16 cellular contexts compared by ENCODE assay signal in genomic region chr3:151224268-151224909, GRCh38. TPM values are rescaled to one million over a fixed set of nuclear protein-coding genes. Genes with fewer than 3 reads are reported as not detected.
DNase-seq lines count a peak whose midpoint lies in the region; ATAC-seq lines count a peak whose summit lies in the region.
"Had no signal": no experiment of that assay in that cellular context is flagged by ENCODE, and none has a peak within 500 bp of the region (broad histone marks: within the 10 kb centered on the region; RNA-seq: fewer than 3 reads in every experiment).

No MANE protein-coding gene starts in this region.

- no peak overlapping the region for H3K14ac ChIP-seq in trophoblast cell (ENCODE audit: low read length)

- H3K36me3 Mint-ChIP-seq in CD4-positive, CD25-positive, alpha-beta regulatory T cell, result no peaks in the 10 kb centered on the region
- H3K36me3 Mint-ChIP-seq in CD8-positive, alpha-beta memory T cell, result peaks cover 0 to 16% (median 5%) of the 10 kb centered on the region in 3 donors
- H3K36me3 Mint-ChIP-seq in activated naive CD8-positive, alpha-beta T cell, result peaks cover 11% of the 10 kb centered on the region
- H3K36me3 Mint-ChIP-seq in naive B cell, result peaks cover 18 to 26% of the 10 kb centered on the region in 2 donors

- H3K4me1 Mint-ChIP-seq in CD4-positive, CD25-positive, alpha-beta regulatory T cell, result peaks cover 12 to 35% (median 25%) of the 10 kb centered on the region in 4 donors
- H3K4me1 Mint-ChIP-seq in CD8-positive, alpha-beta memory T cell, result peaks cover 35 to 51% (median 35%) of the 10 kb centered on the region in 3 donors
- peaks cover 45% of the 10 kb centered on the region for H3K4me1 Mint-ChIP-seq in activated naive CD8-positive, alpha-beta T cell (ENCODE audit: low read depth)
- peaks cover 23 to 36% (median 25%) of the 10 kb centered on the region in 3 donors for H3K4me1 Mint-ChIP-seq in naive B cell

- peaks cover 1% of the 10 kb centered on the region for H3K79me1 ChIP-seq in trophoblast cell (ENCODE audit: low read length)

- no peaks in the 10 kb centered on the region for H3K27me3 ChIP-seq in CD4-positive, CD25-positive, alpha-beta regulatory T cell (ENCODE audit: control insufficient read depth, insufficient read depth, low read length)
- H3K27me3 ChIP-seq in CD8-positive, alpha-beta memory T cell (ENCODE audit: insufficient read depth, low read length, poor library complexity, severe bottlenecking), result no peaks in the 10 kb centered on the region
- no peaks in the 10 kb centered on the region for H3K27me3 ChIP-seq in trophoblast cell (ENCODE audit: insufficient read depth, low read length)

- H3K27me3 Mint-ChIP-seq in CD4-positive, CD25-positive, alpha-beta regulatory T cell, result peaks cover 5% of the 10 kb centered on the region
- peaks cover 0 to 4% of the 10 kb centered on the region in 2 donors for H3K27me3 Mint-ChIP-seq in CD8-positive, alpha-beta memory T cell
- no peaks in the 10 kb centered on the region for H3K27me3 Mint-ChIP-seq in activated naive CD8-positive, alpha-beta T cell
- no peaks in the 10 kb centered on the region for H3K27me3 Mint-ChIP-seq in naive B cell

- no peaks in the 10 kb centered on the region for H3K79me2 ChIP-seq in trophoblast cell (ENCODE audit: control insufficient read depth, insufficient read depth, low read length, poor library complexity)

- H2BK12ac ChIP-seq in trophoblast cell (ENCODE audit: low read length), result no peak overlapping the region

- H3K27ac ChIP-seq in CD4-positive, CD25-positive, alpha-beta regulatory T cell (ENCODE audit: insufficient read depth, low read length, poor library complexity, severe bottlenecking), result peak overlapping the region; percentile 49
- H3K27ac ChIP-seq in CD8-positive, alpha-beta memory T cell (ENCODE audit: low read depth, low read length), result no peak overlapping the region
- no peak overlapping the region for H3K27ac ChIP-seq in trophoblast cell (ENCODE audit: low read depth, low read length)
- H3K27ac ChIP-seq: C4-2B had no signal

- H3K36me3 ChIP-seq in CD4-positive, CD25-positive, alpha-beta regulatory T cell (ENCODE audit: control insufficient read depth, insufficient read depth, low read length), result no peaks in the 10 kb centered on the region
- H3K36me3 ChIP-seq in CD8-positive, alpha-beta memory T cell (ENCODE audit: insufficient read depth, low read length), result no peaks in the 10 kb centered on the region
- H3K36me3 ChIP-seq in trophoblast cell (ENCODE audit: control insufficient read depth in 1 of 2, insufficient read depth in 2 of 2, low read length in 2 of 2), result peaks cover 6 to 14% of the 10 kb centered on the region in 2 experiments
- H3K36me3 ChIP-seq: HAP-1 had no signal

- H3K4me1 ChIP-seq in CD4-positive, CD25-positive, alpha-beta regulatory T cell (ENCODE audit: control insufficient read depth, insufficient read depth, low read length, poor library complexity, severe bottlenecking), result peaks cover 15% of the 10 kb centered on the region
- H3K4me1 ChIP-seq in CD8-positive, alpha-beta memory T cell (ENCODE audit: insufficient read depth, low read length), result peaks cover 25% of the 10 kb centered on the region
- peaks cover 3 to 8% of the 10 kb centered on the region in 2 experiments for H3K4me1 ChIP-seq in trophoblast cell (ENCODE audit: control insufficient read depth in 1 of 2, insufficient read depth in 2 of 2, low read length in 2 of 2)
- H3K4me1 ChIP-seq: HAP-1 had no signal

- H3K18ac ChIP-seq in trophoblast cell (ENCODE audit: low read length), result no peak overlapping the region

- no peaks in the 10 kb centered on the region for H3K9me3 ChIP-seq in CD4-positive, CD25-positive, alpha-beta regulatory T cell (ENCODE audit: control insufficient read depth in 2 of 2, low read length in 2 of 2)
- no peaks in the 10 kb centered on the region for H3K9me3 ChIP-seq in CD8-positive, alpha-beta memory T cell (ENCODE audit: low read length)
- H3K9me3 ChIP-seq in trophoblast cell (ENCODE audit: insufficient read depth, low read depth, low read length), result peaks cover 7% of the 10 kb centered on the region
- H3K9me3 ChIP-seq: HAP-1 had no signal

- DNase-seq in CD4-positive, CD25-positive, alpha-beta regulatory T cell, result no peak
- no peak for DNase-seq in CD8-positive, alpha-beta memory T cell
- no peak for DNase-seq in naive B cell
- no peak for DNase-seq in trophoblast cell
- DNase-seq in DMS79 (lab: John Stamatoyannopoulos, UW), result no peak
- no peak for DNase-seq in NCI-H2029 (lab: John Stamatoyannopoulos, UW)
- DNase-seq: NCI-H1105, NCI-H1694, NCI-H345, NCI-H526 treated with DMSO at 0.1 percent for 48 hours, SHP77 had no signal

- H4K91ac ChIP-seq in trophoblast cell (ENCODE audit: low read depth, low read length), result no peak overlapping the region

- CTCF ChIA-PET in CD8-positive, alpha-beta memory T cell (lab: Charles Lee), result interaction anchor here (0.7 to 8.5 kb wide), 5 partner anchors 13 to 57 kb away, joined by 3 to 99 read pairs (median 4); partner anchors contain the start of gene P2RY14

- H4K8ac ChIP-seq in trophoblast cell (ENCODE audit: low read depth, low read length), result no peak overlapping the region

- no peak overlapping the region for H2AFZ ChIP-seq in trophoblast cell (ENCODE audit: insufficient read depth, low read length, poor library complexity)

- no peak overlapping the region for H2AK5ac ChIP-seq in trophoblast cell (ENCODE audit: low read length)

- H3K9me3 Mint-ChIP-seq in CD4-positive, CD25-positive, alpha-beta regulatory T cell, result peaks cover 0 to 13% (median 0%) of the 10 kb centered on the region in 7 donors
- peaks cover 0 to 12% (median 6%) of the 10 kb centered on the region in 5 donors for H3K9me3 Mint-ChIP-seq in CD8-positive, alpha-beta memory T cell
- H3K9me3 Mint-ChIP-seq in activated naive CD8-positive, alpha-beta T cell (ENCODE audit: low read depth), result peaks cover 9% of the 10 kb centered on the region
- H3K9me3 Mint-ChIP-seq in naive B cell, result peaks cover 0 to 8% (median 5%) of the 10 kb centered on the region in 7 donors

- POLR2A ChIA-PET in CD8-positive, alpha-beta memory T cell (lab: Charles Lee), result no interaction called here

- no peak overlapping the region for H3K4me3 ChIP-seq in CD4-positive, CD25-positive, alpha-beta regulatory T cell (ENCODE audit: low read depth, low read length)
- no peak overlapping the region for H3K4me3 ChIP-seq in CD8-positive, alpha-beta memory T cell (ENCODE audit: low read length)
- H3K4me3 ChIP-seq in trophoblast cell (ENCODE audit: low read depth, low read length), result no peak overlapping the region
- H3K4me3 ChIP-seq: HAP-1 had no signal

- H4K12ac ChIP-seq in trophoblast cell (ENCODE audit: low read depth, low read length), result no peak overlapping the region

- no peak for ATAC-seq in CD4-positive, CD25-positive, alpha-beta regulatory T cell (ENCODE audit: low read depth in 2 of 2)
- no peak for ATAC-seq in naive B cell (ENCODE audit: low read depth in 2 of 2)

- H2BK5ac ChIP-seq in trophoblast cell (ENCODE audit: low read depth, low read length, poor library complexity), result no peak overlapping the region

- H3K27ac Mint-ChIP-seq in CD4-positive, CD25-positive, alpha-beta regulatory T cell, result peak overlapping the region in 2 of 3 donors; percentile 58 to 59
- H3K27ac Mint-ChIP-seq in CD8-positive, alpha-beta memory T cell, result peak overlapping the region; percentile 22 to 94 (median 85)
- H3K27ac Mint-ChIP-seq in activated naive CD8-positive, alpha-beta T cell, result peak overlapping the region; percentile 80
- H3K27ac Mint-ChIP-seq in naive B cell, result peak overlapping the region in 4 of 6 donors; percentile 7 to 55 (median 38)

- H3K4me3 Mint-ChIP-seq in CD4-positive, CD25-positive, alpha-beta regulatory T cell, result no peak overlapping the region
- H3K4me3 Mint-ChIP-seq in CD8-positive, alpha-beta memory T cell, result peak overlapping the region in 6 of 7 donors; percentile 10 to 53 (median 42)
- H3K4me3 Mint-ChIP-seq in activated naive CD8-positive, alpha-beta T cell, result no peak overlapping the region
- H3K4me3 Mint-ChIP-seq in naive B cell, result no peak overlapping the region

- no peak overlapping the region for H3K4me2 ChIP-seq in trophoblast cell (ENCODE audit: low read length)

- no CpG with 5 or more reads among the region's 5 CpGs for WGBS in trophoblast cell (ENCODE audit: extremely low coverage, insufficient coverage, insufficient read length)

- no peak overlapping the region for H3K4ac ChIP-seq in trophoblast cell (ENCODE audit: low read depth, low read length)

- H3K23ac ChIP-seq in trophoblast cell (ENCODE audit: low read length), result no peak overlapping the region

- no peak overlapping the region for H3K9ac ChIP-seq in trophoblast cell (ENCODE audit: low read length)

- no peak overlapping the region for H2BK120ac ChIP-seq in trophoblast cell (ENCODE audit: insufficient read depth, low read length, poor library complexity)

RNA-seq across cellular contexts. Expression of gene GPR171, which starts 21.4 kb away (rescaled TPM):
- total RNA-seq in CD4-positive, CD25-positive, alpha-beta regulatory T cell, result 26.8 TPM
- polyA plus RNA-seq in CD4-positive, CD25-positive, alpha-beta regulatory T cell, result 100 to 1,000 TPM in 1 of 4 donors, 10 to 100 TPM in 3; 71.5 to 118 (median 97.6) TPM
- 100 to 1,000 TPM; 179 to 188 TPM for total RNA-seq in CD8-positive, alpha-beta memory T cell
- 264 TPM for polyA plus RNA-seq in CD8-positive, alpha-beta memory T cell
- 1 to 10 TPM in 4 of 6 donors, under 1 TPM in 2; 0.62 to 4.7 (median 1.7) TPM for polyA plus RNA-seq in naive B cell (ENCODE audit: low read depth in 6 of 6)
- 0.04 TPM in 1 of 2 replicates, not detected in the other for polyA plus RNA-seq in trophoblast cell (2013)
- total RNA-seq: HT-29, LHCN-M2 had no signal

RNA-seq across cellular contexts. Expression of gene P2RY14, which starts 54.0 kb away (rescaled TPM):
- total RNA-seq in CD4-positive, CD25-positive, alpha-beta regulatory T cell, result 0.84 TPM
- 1 to 10 TPM in 1 of 4 donors, under 1 TPM in 2, not detected in 1; 0.28 to 1.2 (median 0.98) TPM for polyA plus RNA-seq in CD4-positive, CD25-positive, alpha-beta regulatory T cell
- 1 to 10 TPM in 1 of 2 experiments, under 1 TPM in 1; 0.84 to 1.3 TPM for total RNA-seq in CD8-positive, alpha-beta memory T cell
- 4.3 TPM for polyA plus RNA-seq in CD8-positive, alpha-beta memory T cell
- 10 to 100 TPM; 35.9 to 74.9 (median 53.4) TPM for polyA plus RNA-seq in naive B cell (ENCODE audit: low read depth in 6 of 6)
- polyA plus RNA-seq in trophoblast cell (2013), result not detected in 2 replicates
- total RNA-seq: HT-29, LHCN-M2 had no signal

Comparison
In these comparisons a context has a peak if more than half of its experiments do, and no peak if none do; other contexts are left out.
1. H3K4me3 Mint-ChIP-seq: peak in CD8-positive, alpha-beta memory T cell (6 of 7); none in CD4-positive, CD25-positive, alpha-beta regulatory T cell (0 of 4), activated naive CD8-positive, alpha-beta T cell (single experiment) and naive B cell (0 of 8).
2. RNA of gene GPR171, which starts 21.4 kb away (polyA plus RNA-seq): 264 TPM in CD8-positive, alpha-beta memory T cell (single experiment) and 71.5 to 118 TPM in CD4-positive, CD25-positive, alpha-beta regulatory T cell; 0.62 to 4.7 TPM in naive B cell; every median in the first group is over 10 times any median in the second.
3. Peak in every context shown above with its lines, with median percentiles within 50 percentile points of each other: H3K27ac Mint-ChIP-seq.